ENCODE assay signal across 19 cellular contexts in genomic region chr15:52799145-52799811, GRCh38. TPM values are rescaled to one million over a fixed set of nuclear protein-coding genes. Genes with fewer than 3 reads are reported as not detected.
"Had no signal": no experiment of that assay in that cellular context is flagged by ENCODE, and none has a peak within 500 bp of the region (broad histone marks: within the 10 kb centered on the region; RNA-seq: fewer than 3 reads in every experiment).

No MANE protein-coding gene starts in this region.

- H3K9me3 Mint-ChIP-seq: activated naive CD4-positive, alpha-beta T cell treated with anti-CD3 and anti-CD28 coated beads, Interleukin-2, amount 50 U/mL, for 24 hours; activated T-helper 2 cell treated with anti-CD3 and anti-CD28 coated beads, Interferon-gamma antibody, Interleukin-2, Interleukin-4, amounts not matched to agents 10 μg/mL and 5 μg/mL and 100 μg/mL, durations not matched to agents 14 hours and 24 hours and 36 hours; dendritic cell treated with granulocyte-macrophage colony-stimulating factor and Interleukin-4, amounts not matched to agents 40 ng/mL and 50 ng/mL, for 4 days had no signal

- H3K36me3 Mint-ChIP-seq: brain had no signal

- H3K9me3 ChIP-seq: thyroid gland, vagina had no signal

- DNase-seq: activated CD4-positive, alpha-beta T cell treated with anti-CD3 and anti-CD28 coated beads for 36 hours; activated CD8-positive, alpha-beta memory T cell treated with anti-CD3 and anti-CD28 coated beads, Interleukin-2, amount 50 U/mL, for 48 hours; activated CD8-positive, alpha-beta T cell treated with anti-CD3 and anti-CD28 coated beads, Interleukin-2, amount 10 ng/mL, durations not matched to agents 7 days and 5 days; amygdala; cerebellar nuclear complex; hippocampal formation; left colon; thyroid gland had no signal

- H3K36me3 ChIP-seq: thyroid gland, vagina had no signal

- H3K27ac Mint-ChIP-seq: activated CD4-positive, alpha-beta T cell treated with anti-CD3 and anti-CD28 coated beads for 36 hours; activated CD8-positive, alpha-beta T cell treated with anti-CD3 and anti-CD28 coated beads, Interleukin-2, amount 10 ng/mL, durations not matched to agents 7 days and 5 days; activated naive CD4-positive, alpha-beta T cell treated with anti-CD3 and anti-CD28 coated beads, Interleukin-2, amount 50 U/mL, for 24 hours; activated T-helper 2 cell treated with anti-CD3 and anti-CD28 coated beads, Interferon-gamma antibody, Interleukin-2, Interleukin-4, amounts not matched to agents 10 μg/mL and 5 μg/mL and 100 μg/mL, durations not matched to agents 14 hours and 24 hours and 36 hours; brain; dendritic cell treated with granulocyte-macrophage colony-stimulating factor and Interleukin-4, amounts not matched to agents 40 ng/mL and 50 ng/mL, for 4 days; nephron had no signal

- H3K4me3 Mint-ChIP-seq: activated CD4-positive, alpha-beta T cell treated with anti-CD3 and anti-CD28 coated beads for 36 hours; activated CD8-positive, alpha-beta T cell treated with anti-CD3 and anti-CD28 coated beads, Interleukin-2, amount 10 ng/mL, durations not matched to agents 7 days and 5 days; activated naive CD4-positive, alpha-beta T cell treated with anti-CD3 and anti-CD28 coated beads, Interleukin-2, amount 50 U/mL, for 24 hours; dendritic cell treated with granulocyte-macrophage colony-stimulating factor and Interleukin-4, amounts not matched to agents 40 ng/mL and 50 ng/mL, for 4 days; nephron had no signal

- H3K4me3 ChIP-seq: thyroid gland, vagina had no signal

- H3K27ac ChIP-seq: thyroid gland, vagina, VCaP had no signal

RNA-seq across cellular contexts. Expression of gene ONECUT1, which starts 9.1 kb away (rescaled TPM):
- total RNA-seq: activated CD4-positive, alpha-beta T cell treated with anti-CD3 and anti-CD28 coated beads for 36 hours; activated CD8-positive, alpha-beta T cell treated with anti-CD3 and anti-CD28 coated beads, Interleukin-2, amount 10 ng/mL, durations not matched to agents 7 days and 5 days; activated T-helper 2 cell treated with anti-CD3 and anti-CD28 coated beads, Interferon-gamma antibody, Interleukin-2, Interleukin-4, amounts not matched to agents 10 μg/mL and 5 μg/mL and 100 μg/mL, durations not matched to agents 14 hours and 24 hours and 36 hours; left colon; lung microvascular endothelial cell; osteocyte; skeletal muscle tissue; thyroid gland; vagina had no signal
- polyA plus RNA-seq: esophagus had no signal
